ENCODE assay signal across 28 cellular contexts in genomic region chr9:36437790-36438189, GRCh38. TPM values are rescaled to one million over a fixed set of nuclear protein-coding genes. Genes with fewer than 3 reads are reported as not detected.
DNase-seq lines count a peak whose midpoint lies in the region; ATAC-seq and TF ChIP-seq lines count a peak whose summit lies in the region.
"Had no signal": no experiment of that assay in that cellular context is flagged by ENCODE, and none has a peak within 500 bp of the region (broad histone marks: within the 10 kb centered on the region; RNA-seq: fewer than 3 reads in every experiment).

No MANE protein-coding gene starts in this region.

- in situ Hi-C loops in IMR-90 (cut with MboI; ENCODE audit: low sequenced_read_pairs) = no loop called here

- H4K20me1 ChIP-seq in IMR-90 (ENCODE audit: insufficient read depth, low read length) = peaks cover 8% of the 10 kb centered on the region; the same call in 1 of the 2 replicates

- CTCF ChIA-PET in IMR-90 (lab: Yijun Ruan, JAX) = no interaction called here

- no peak overlapping the region for H3K18ac ChIP-seq in IMR-90 (ENCODE audit: low read depth, low read length)

- H3K4me2 ChIP-seq in IMR-90 (ENCODE audit: low read depth, low read length) = no peak overlapping the region
- H3K4me2 ChIP-seq: A549 had no signal

- peak overlapping the region; percentile 49 for H3K27ac Mint-ChIP-seq in central memory CD8-positive, alpha-beta T cell (ENCODE audit: low read depth)
- peak overlapping the region; percentile 59 for H3K27ac Mint-ChIP-seq in type B pancreatic cell
- H3K27ac Mint-ChIP-seq: B cell; CD8-positive, alpha-beta T cell had no signal

- H2BK20ac ChIP-seq in IMR-90 (ENCODE audit: low read depth, low read length) = no peak overlapping the region

- no peak for TF ChIP-seq RAD21 in IMR-90 (IDR thresholded peaks at IDR 0.05; ENCODE audit: low read length)

- no peak overlapping the region for H3K4ac ChIP-seq in IMR-90 (ENCODE audit: low read depth, low read length)

- H3K14ac ChIP-seq in IMR-90 (replicated peaks; ENCODE audit: low read depth, low read length) = no peak overlapping the region

- no peak overlapping the region for H3K56ac ChIP-seq in IMR-90 (ENCODE audit: extremely low read depth, insufficient read depth, low read length)

- H3K4me3 Mint-ChIP-seq in central memory CD8-positive, alpha-beta T cell = no peak overlapping the region
- no peak overlapping the region for H3K4me3 Mint-ChIP-seq in type B pancreatic cell
- H3K4me3 Mint-ChIP-seq: B cell; CD8-positive, alpha-beta T cell had no signal

- H3K79me1 ChIP-seq in IMR-90 (ENCODE audit: low read depth in 1 of 2, low read length in 2 of 2) = peaks cover 21 to 30% of the 10 kb centered on the region in 2 experiments

- no peaks in the 10 kb centered on the region for H3K36me3 ChIP-seq in IMR-90 (ENCODE audit: control insufficient read depth, insufficient read depth, low read length)
- H3K36me3 ChIP-seq: SJCRH30 had no signal

- TF ChIP-seq CTCF in IMR-90 (conservative IDR thresholded peaks at IDR 0.05; ENCODE audit: low read depth, low read length) (no peak), fibroblast of villous mesenchyme (IDR thresholded peaks at IDR 0.05; ENCODE audit: insufficient read depth, low read depth, low read length) (no peak), type B pancreatic cell (conservative IDR thresholded peaks at IDR 0.05) (no peak)

- no peak overlapping the region for H3K23ac ChIP-seq in IMR-90 (ENCODE audit: low read depth, low read length)

- DNase-seq in IMR-90 (no peak), fibroblast of villous mesenchyme (ENCODE audit: low read depth) (peak; percentile 33), type B pancreatic cell (ENCODE audit: extremely low spot score, unreplicated experiment) (no peak), NCI-H1694 (lab: John Stamatoyannopoulos, UW) (no peak), NCI-H128 (lab: John Stamatoyannopoulos, UW; ENCODE audit: unreplicated experiment) (no peak)
- DNase-seq in central memory CD8-positive, alpha-beta T cell (ENCODE audit: low spot score in 2 of 2) = no peak
- no peak for DNase-seq in stimulated activated naive CD8-positive, alpha-beta T cell treated with anti-CD3 and anti-CD28 coated beads, Interleukin-15, Interleukin-2, amounts not matched to agents 100 U/mL and 50 U/mL, for 24 hours
- DNase-seq: Caco-2; CD8-positive, alpha-beta T cell; DMS 273 treated with DMSO at 0.1 percent for 48 hours; DMS79; EL; GDM1; GM23248; HCEC 1CT; NCI-H1105; NCI-H2029 treated with DMSO at 0.1 percent for 48 hours; NCI-H446 treated with DMSO at 0.1 percent for 48 hours; NCI-H526; NCI-H82; NK-92 treated with Interleukin-12 subunit alpha and Interleukin-12 subunit beta, amount 100 ng/mL, for 24 hours; PC-3; SJCRH30 had no signal

- no peak for TF ChIP-seq POLR2A in IMR-90 (IDR thresholded peaks at IDR 0.05; ENCODE audit: low read depth, low read length)

- H2BK120ac ChIP-seq in IMR-90 (ENCODE audit: low read depth, low read length) = no peak overlapping the region

- no peaks in the 10 kb centered on the region for H3K9me3 Mint-ChIP-seq in central memory CD8-positive, alpha-beta T cell
- no peaks in the 10 kb centered on the region for H3K9me3 Mint-ChIP-seq in type B pancreatic cell
- H3K9me3 Mint-ChIP-seq: CD8-positive, alpha-beta T cell had no signal

- 0 out of 2 replicates have a peak, but pooled peaks have one; percentile 35 for ATAC-seq in IMR-90 (ENCODE audit: low read depth)
- no peak for ATAC-seq in central memory CD8-positive, alpha-beta T cell (replicated peaks; ENCODE audit: extremely low read depth, poor library complexity, severe bottlenecking)
- no peak for ATAC-seq in stimulated activated naive CD8-positive, alpha-beta T cell treated with anti-CD3 and anti-CD28 coated beads, Interleukin-15, Interleukin-2, amounts not matched to agents 100 U/mL and 50 U/mL, for 24 hours
- ATAC-seq: A549; CD8-positive, alpha-beta T cell; GM12878; PC-3; SK-N-SH treated with all-trans-retinoic acid at 6 μM for 48 hours had no signal

- H3K4me3 ChIP-seq in IMR-90 (ENCODE audit: insufficient read depth, low read depth, low read length) (no peak overlapping the region), fibroblast of villous mesenchyme (ENCODE audit: low read depth, low read length) (no peak overlapping the region)
- H3K4me3 ChIP-seq: A549, GM12878, GM23248, SJCRH30 had no signal

- H2BK5ac ChIP-seq in IMR-90 (ENCODE audit: low read depth, low read length, poor library complexity, severe bottlenecking) = no peak overlapping the region

- H3K9ac ChIP-seq in IMR-90 (ENCODE audit: low read depth, low read length) = no peak overlapping the region
- H3K9ac ChIP-seq: GM23248 had no signal

- H3K27me3 ChIP-seq in IMR-90 (ENCODE audit: control insufficient read depth, insufficient read depth, low read length) = no peaks in the 10 kb centered on the region
- H3K27me3 ChIP-seq: SJCRH30 had no signal

- H3K9me1 ChIP-seq in IMR-90 (ENCODE audit: insufficient read depth, low read length) = no peaks in the 10 kb centered on the region

- dilution Hi-C loops in IMR-90 (cut with HindIII; ENCODE audit: low sequenced_read_pairs, unreplicated experiment) = no loop called here

- H4K8ac ChIP-seq in IMR-90 (ENCODE audit: low read depth in 2 of 2, low read length in 2 of 2) = no peak overlapping the region

- H4K5ac ChIP-seq in IMR-90 (ENCODE audit: low read depth, low read length) = no peak overlapping the region

- BruUV-seq in IMR-90 (replicated peaks; lab: Mats Ljungman, UMichigan) = no TSS peak

- H2AK9ac ChIP-seq in IMR-90 (replicated peaks; ENCODE audit: low read depth, low read length, poor library complexity) = no peak overlapping the region

- no peak overlapping the region for H2BK15ac ChIP-seq in IMR-90 (ENCODE audit: low read depth, low read length)

- no peak overlapping the region for H3K27ac ChIP-seq in IMR-90 (ENCODE audit: insufficient read depth, low read length)
- H3K27ac ChIP-seq: A549, C4-2B, GM23248, SJCRH30 had no signal

- POLR2A ChIA-PET in IMR-90 (lab: Charles Lee; ENCODE audit: unreplicated experiment) = no interaction called here

- intact Hi-C loops in IMR-90 (cut with micrococcal nuclease) = no loop called here

- H3K9me3 ChIP-seq in IMR-90 (ENCODE audit: control insufficient read depth, insufficient read depth, low read length) = peaks cover 2% of the 10 kb centered on the region; the same call in 1 of the 2 replicates
- H3K9me3 ChIP-seq: A549, Caco-2, SJCRH30 had no signal

- H3K36me3 Mint-ChIP-seq in central memory CD8-positive, alpha-beta T cell (ENCODE audit: insufficient read depth) = peaks cover 8% of the 10 kb centered on the region
- H3K36me3 Mint-ChIP-seq in type B pancreatic cell = peaks cover 5% of the 10 kb centered on the region

- WGBS in IMR-90 (ENCODE audit: extremely low coverage in 2 of 2, insufficient read length in 1 of 2), 2 experiments = no CpG with 5 or more reads among the region's 3 CpGs

- peaks cover 34% of the 10 kb centered on the region for H3K4me1 Mint-ChIP-seq in central memory CD8-positive, alpha-beta T cell
- H3K4me1 Mint-ChIP-seq in type B pancreatic cell (ENCODE audit: unreplicated experiment) = peaks cover 15% of the 10 kb centered on the region

- no peak overlapping the region for H4K91ac ChIP-seq in IMR-90 (ENCODE audit: insufficient read depth, low read depth, low read length)

- no peaks in the 10 kb centered on the region for H3K4me1 ChIP-seq in IMR-90 (ENCODE audit: control insufficient read depth, insufficient read depth, low read length)
- H3K4me1 ChIP-seq: A549, SJCRH30 had no signal

- no peak overlapping the region for H2AFZ ChIP-seq in IMR-90 (replicated peaks; ENCODE audit: low read length, poor library complexity)
- H2AFZ ChIP-seq: GM23248 had no signal

- no peak overlapping the region for H2AK5ac ChIP-seq in IMR-90 (ENCODE audit: low read depth, low read length)

- H3K27me3 Mint-ChIP-seq in central memory CD8-positive, alpha-beta T cell = no peaks in the 10 kb centered on the region
- H3K27me3 Mint-ChIP-seq in type B pancreatic cell = no peaks in the 10 kb centered on the region
- H3K27me3 Mint-ChIP-seq: B cell had no signal

TF ChIP-seq in IMR-90, 13 proteins besides CTCF, POLR2A, EP300 and RAD21:
- TF ChIP-seq MAZ (IDR thresholded peaks at IDR 0.05; ENCODE audit: borderline replicate concordance, low read depth, low read length) (no peak), MAFK (IDR thresholded peaks at IDR 0.05; ENCODE audit: low read depth, low read length) (no peak), CHD1 (IDR thresholded peaks at IDR 0.05; ENCODE audit: low read depth, low read length) (no peak), SMC3 (IDR thresholded peaks at IDR 0.05; ENCODE audit: low read depth, low read length) (no peak), BHLHE40 (IDR thresholded peaks at IDR 0.05; ENCODE audit: low read depth, low read length) (no peak), CEBPB (IDR thresholded peaks at IDR 0.05; ENCODE audit: low read depth, low read length) (peak; percentile 53; the same call in 1 of the 2 replicates), RCOR1 (IDR thresholded peaks at IDR 0.05; ENCODE audit: insufficient replicate concordance, low read length) (no peak)
- TF ChIP-seq, protein P1, sequence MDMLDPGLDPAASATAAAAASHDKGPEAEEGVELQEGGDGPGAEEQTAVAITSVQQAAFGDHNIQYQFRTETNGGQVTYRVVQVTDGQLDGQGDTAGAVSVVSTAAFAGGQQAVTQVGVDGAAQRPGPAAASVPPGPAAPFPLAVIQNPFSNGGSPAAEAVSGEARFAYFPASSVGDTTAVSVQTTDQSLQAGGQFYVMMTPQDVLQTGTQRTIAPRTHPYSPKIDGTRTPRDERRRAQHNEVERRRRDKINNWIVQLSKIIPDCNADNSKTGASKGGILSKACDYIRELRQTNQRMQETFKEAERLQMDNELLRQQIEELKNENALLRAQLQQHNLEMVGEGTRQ (IDR thresholded peaks at IDR 0.05; ENCODE audit: low read depth, low read length) = no peak

RNA-seq across cellular contexts. Expression of gene RNF38, which starts 37.7 kb away (rescaled TPM):
- total RNA-seq in IMR-90 (2012; rRNA removed) (8.8 and 11.9 TPM in 2 replicates), fibroblast of villous mesenchyme (9.0 and 14.7 TPM in 2 replicates), type B pancreatic cell (ENCODE audit: low replicate concordance) (34.7 and 39.9 TPM in 2 replicates)
- 11.2 and 13.9 TPM in 2 replicates for polyA plus RNA-seq in IMR-90 (2012; rRNA removed)
- polyA plus RNA-seq in IMR-90 (2012; cell fraction: cytosol; rRNA removed) = 2.2 and 6.6 TPM in 2 replicates
- polyA plus RNA-seq in IMR-90 (2012; cell fraction: nucleus; rRNA removed; ENCODE audit: low replicate concordance) = 7.7 and 15.6 TPM in 2 replicates
